8 cellular contexts compared by ENCODE assay signal in genomic region chr3:15942936-15943335, GRCh38.
"Had no signal": no experiment of that assay in that cellular context is flagged by ENCODE, and none has a peak within 500 bp of the region (broad histone marks: within the 10 kb centered on the region; RNA-seq: fewer than 3 reads in every experiment).

No MANE protein-coding gene starts in this region.

- ATAC-seq: GM12878 had no signal

- FAIRE-seq: G401.6, GM12878, GM12891, GM12892, GM18507, GM19239 had no signal

- H3K4me3 ChIP-seq: GM12878 had no signal

- DNase-seq: GDM1, GF-D8 had no signal
